ENCODE assay signal across 1 cellular context in the genomic region with DNA sequence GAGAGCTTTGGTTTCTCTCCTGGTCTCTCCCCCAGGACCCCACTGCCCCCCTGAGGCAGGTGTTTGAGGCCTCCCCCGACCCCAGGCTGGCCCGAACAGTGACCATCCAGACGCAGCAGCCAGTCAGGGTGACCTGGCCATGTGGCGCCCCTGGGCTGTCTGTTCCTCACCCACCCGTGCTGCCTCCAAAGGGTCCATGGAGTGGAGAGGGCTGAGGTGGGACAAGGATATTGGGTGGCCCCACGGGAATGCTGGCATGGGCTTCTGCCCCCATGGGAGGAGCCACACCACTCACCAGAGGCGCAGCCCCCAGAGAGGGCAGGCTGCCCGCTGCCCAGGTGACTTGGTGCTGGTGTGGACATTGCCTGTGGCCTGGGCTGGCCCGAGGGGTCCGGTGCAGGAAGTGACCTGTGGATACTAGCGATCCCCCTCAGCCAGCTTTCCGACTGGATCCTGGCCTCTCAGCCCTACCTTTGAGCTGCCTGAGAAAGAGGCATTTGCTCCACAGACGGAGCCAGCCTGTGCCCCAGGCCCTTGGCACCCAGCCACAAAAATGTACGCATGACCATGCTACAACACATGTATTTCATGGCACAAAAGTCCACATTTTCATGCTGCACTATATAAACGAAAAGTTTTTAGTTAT.
TF ChIP-seq lines count a peak whose summit lies in the region.

No MANE protein-coding gene starts in this region.

TF ChIP-seq in GM23338, 12 proteins besides CTCF, POLR2A, EP300 and RAD21 (continued from another document):
- TF ChIP-seq, protein P1, sequence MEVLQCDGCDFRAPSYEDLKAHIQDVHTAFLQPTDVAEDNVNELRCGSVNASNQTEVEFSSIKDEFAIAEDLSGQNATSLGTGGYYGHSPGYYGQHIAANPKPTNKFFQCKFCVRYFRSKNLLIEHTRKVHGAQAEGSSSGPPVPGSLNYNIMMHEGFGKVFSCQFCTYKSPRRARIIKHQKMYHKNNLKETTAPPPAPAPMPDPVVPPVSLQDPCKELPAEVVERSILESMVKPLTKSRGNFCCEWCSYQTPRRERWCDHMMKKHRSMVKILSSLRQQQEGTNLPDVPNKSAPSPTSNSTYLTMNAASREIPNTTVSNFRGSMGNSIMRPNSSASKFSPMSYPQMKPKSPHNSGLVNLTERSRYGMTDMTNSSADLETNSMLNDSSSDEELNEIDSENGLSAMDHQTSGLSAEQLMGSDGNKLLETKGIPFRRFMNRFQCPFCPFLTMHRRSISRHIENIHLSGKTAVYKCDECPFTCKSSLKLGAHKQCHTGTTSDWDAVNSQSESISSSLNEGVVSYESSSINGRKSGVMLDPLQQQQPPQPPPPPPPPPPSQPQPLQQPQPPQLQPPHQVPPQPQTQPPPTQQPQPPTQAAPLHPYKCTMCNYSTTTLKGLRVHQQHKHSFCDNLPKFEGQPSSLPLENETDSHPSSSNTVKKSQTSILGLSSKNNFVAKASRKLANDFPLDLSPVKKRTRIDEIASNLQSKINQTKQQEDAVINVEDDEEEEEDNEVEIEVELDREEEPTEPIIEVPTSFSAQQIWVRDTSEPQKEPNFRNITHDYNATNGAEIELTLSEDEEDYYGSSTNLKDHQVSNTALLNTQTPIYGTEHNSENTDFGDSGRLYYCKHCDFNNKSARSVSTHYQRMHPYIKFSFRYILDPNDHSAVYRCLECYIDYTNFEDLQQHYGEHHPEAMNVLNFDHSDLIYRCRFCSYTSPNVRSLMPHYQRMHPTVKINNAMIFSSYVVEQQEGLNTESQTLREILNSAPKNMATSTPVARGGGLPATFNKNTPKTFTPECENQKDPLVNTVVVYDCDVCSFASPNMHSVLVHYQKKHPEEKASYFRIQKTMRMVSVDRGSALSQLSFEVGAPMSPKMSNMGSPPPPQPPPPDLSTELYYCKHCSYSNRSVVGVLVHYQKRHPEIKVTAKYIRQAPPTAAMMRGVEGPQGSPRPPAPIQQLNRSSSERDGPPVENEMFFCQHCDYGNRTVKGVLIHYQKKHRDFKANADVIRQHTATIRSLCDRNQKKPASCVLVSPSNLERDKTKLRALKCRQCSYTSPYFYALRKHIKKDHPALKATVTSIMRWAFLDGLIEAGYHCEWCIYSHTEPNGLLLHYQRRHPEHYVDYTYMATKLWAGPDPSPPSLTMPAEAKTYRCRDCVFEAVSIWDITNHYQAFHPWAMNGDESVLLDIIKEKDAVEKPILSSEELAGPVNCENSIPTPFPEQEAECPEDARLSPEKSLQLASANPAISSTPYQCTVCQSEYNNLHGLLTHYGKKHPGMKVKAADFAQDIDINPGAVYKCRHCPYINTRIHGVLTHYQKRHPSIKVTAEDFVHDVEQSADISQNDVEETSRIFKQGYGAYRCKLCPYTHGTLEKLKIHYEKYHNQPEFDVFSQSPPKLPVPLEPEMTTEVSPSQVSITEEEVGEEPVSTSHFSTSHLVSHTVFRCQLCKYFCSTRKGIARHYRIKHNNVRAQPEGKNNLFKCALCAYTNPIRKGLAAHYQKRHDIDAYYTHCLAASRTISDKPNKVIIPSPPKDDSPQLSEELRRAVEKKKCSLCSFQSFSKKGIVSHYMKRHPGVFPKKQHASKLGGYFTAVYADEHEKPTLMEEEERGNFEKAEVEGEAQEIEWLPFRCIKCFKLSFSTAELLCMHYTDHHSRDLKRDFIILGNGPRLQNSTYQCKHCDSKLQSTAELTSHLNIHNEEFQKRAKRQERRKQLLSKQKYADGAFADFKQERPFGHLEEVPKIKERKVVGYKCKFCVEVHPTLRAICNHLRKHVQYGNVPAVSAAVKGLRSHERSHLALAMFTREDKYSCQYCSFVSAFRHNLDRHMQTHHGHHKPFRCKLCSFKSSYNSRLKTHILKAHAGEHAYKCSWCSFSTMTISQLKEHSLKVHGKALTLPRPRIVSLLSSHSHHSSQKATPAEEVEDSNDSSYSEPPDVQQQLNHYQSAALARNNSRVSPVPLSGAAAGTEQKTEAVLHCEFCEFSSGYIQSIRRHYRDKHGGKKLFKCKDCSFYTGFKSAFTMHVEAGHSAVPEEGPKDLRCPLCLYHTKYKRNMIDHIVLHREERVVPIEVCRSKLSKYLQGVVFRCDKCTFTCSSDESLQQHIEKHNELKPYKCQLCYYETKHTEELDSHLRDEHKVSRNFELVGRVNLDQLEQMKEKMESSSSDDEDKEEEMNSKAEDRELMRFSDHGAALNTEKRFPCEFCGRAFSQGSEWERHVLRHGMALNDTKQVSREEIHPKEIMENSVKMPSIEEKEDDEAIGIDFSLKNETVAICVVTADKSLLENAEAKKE (CRISPR knock-in tag; IDR thresholded peaks at IDR 0.05), result no peak
- no peak for TF ChIP-seq NANOG (IDR thresholded peaks at IDR 0.05; ENCODE audit: borderline replicate concordance)
- TF ChIP-seq ZNF114 (CRISPR knock-in tag; IDR thresholded peaks at IDR 0.05), result no peak
- TF ChIP-seq STAT1 (IDR thresholded peaks at IDR 0.05; ENCODE audit: unreplicated experiment), result no peak
- TF ChIP-seq, protein P2, sequence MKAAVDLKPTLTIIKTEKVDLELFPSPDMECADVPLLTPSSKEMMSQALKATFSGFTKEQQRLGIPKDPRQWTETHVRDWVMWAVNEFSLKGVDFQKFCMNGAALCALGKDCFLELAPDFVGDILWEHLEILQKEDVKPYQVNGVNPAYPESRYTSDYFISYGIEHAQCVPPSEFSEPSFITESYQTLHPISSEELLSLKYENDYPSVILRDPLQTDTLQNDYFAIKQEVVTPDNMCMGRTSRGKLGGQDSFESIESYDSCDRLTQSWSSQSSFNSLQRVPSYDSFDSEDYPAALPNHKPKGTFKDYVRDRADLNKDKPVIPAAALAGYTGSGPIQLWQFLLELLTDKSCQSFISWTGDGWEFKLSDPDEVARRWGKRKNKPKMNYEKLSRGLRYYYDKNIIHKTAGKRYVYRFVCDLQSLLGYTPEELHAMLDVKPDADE (IDR thresholded peaks at IDR 0.05), result no peak
- no peak for TF ChIP-seq POLR2AphosphoS5 (IDR thresholded peaks at IDR 0.05; ENCODE audit: low read depth)
- TF ChIP-seq CREB1 (CRISPR knock-in tag; IDR thresholded peaks at IDR 0.05; ENCODE audit: low read depth), result no peak
- TF ChIP-seq EZH2phosphoT487 (IDR thresholded peaks at IDR 0.05; ENCODE audit: unreplicated experiment), result no peak
TF ChIP-seq in GM23338: peak in this region for 0.
